In genomic region chr4:108168672-108169562, GRCh38 we compare ENCODE assay signal across 8 cellular contexts. TPM values are rescaled to one million over a fixed set of nuclear protein-coding genes. Genes with fewer than 3 reads are reported as not detected.
DNase-seq lines count a peak whose midpoint lies in the region; ATAC-seq, FAIRE-seq and TF ChIP-seq lines count a peak whose summit lies in the region.

LEF1 (minus strand) TSS chr4:108168932; CDS start chr4:108167767, 1,165 bp downstream.

- no peaks in the 10 kb centered on the region for H3K9me3 Mint-ChIP-seq in central memory CD8-positive, alpha-beta T cell

- H2AFZ ChIP-seq in KMS-11 (ENCODE audit: low read depth), result peak within 1 kb of the TSS; percentile 95

- ATAC-seq in GM21381 (IDR thresholded peaks at IDR 0.05; ENCODE audit: unreplicated experiment), result peak; percentile 36
- peak; percentile 11 for ATAC-seq in central memory CD8-positive, alpha-beta T cell (replicated peaks; ENCODE audit: extremely low read depth, poor library complexity, severe bottlenecking)

- H3K4me3 Mint-ChIP-seq in central memory CD8-positive, alpha-beta T cell, result peak within 1 kb of the TSS; percentile 90

- peak within 1 kb of the TSS; percentile 79 to 91 (median 87) for H3K9ac ChIP-seq in BLaER1 treated with 17β-estradiol and CSF1 and Interleukin-3, amounts not matched to agents 10 nM and 100 nM
- H3K9ac ChIP-seq in KMS-11 (peak within 1 kb of the TSS; percentile 67), liver (ENCODE audit: low read depth in 1 of 2, low read length in 2 of 2) (peak within 1 kb of the TSS in 1 of 2 donors; percentile 29)

- 1% methylated on average over 61 of the region's 61 CpGs for WGBS in liver

- H3K4me1 ChIP-seq in BLaER1 treated with 17β-estradiol and CSF1 and Interleukin-3, amounts not matched to agents 10 nM and 100 nM, result peaks cover 21 to 76% (median 40%) of the 10 kb centered on the region in 10 experiments
- H3K4me1 ChIP-seq in KMS-11 (ENCODE audit: low read depth, poor library complexity, severe bottlenecking) (peaks cover 25% of the 10 kb centered on the region), liver (ENCODE audit: control insufficient read depth in 4 of 4, insufficient read depth in 4 of 4, low read length in 3 of 4) (peaks cover 22 to 47% (median 33%) of the 10 kb centered on the region in 4 donors)

- H3K36me3 ChIP-seq in BLaER1 treated with 17β-estradiol and CSF1 and Interleukin-3, amounts not matched to agents 10 nM and 100 nM, result peaks cover 0 to 24% (median 0%) of the 10 kb centered on the region in 11 experiments; a peak in 4 of 22 replicates
- H3K36me3 ChIP-seq in KMS-11 (ENCODE audit: insufficient read depth) (no peaks in the 10 kb centered on the region), liver (ENCODE audit: control insufficient read depth in 4 of 4, insufficient read depth in 3 of 4, low read depth in 1 of 4, low read length in 3 of 4) (no peaks in the 10 kb centered on the region)

- H3K4me1 Mint-ChIP-seq in central memory CD8-positive, alpha-beta T cell, result peaks cover 53% of the 10 kb centered on the region

- peak within 1 kb of the TSS; percentile 88 for H3K27ac Mint-ChIP-seq in central memory CD8-positive, alpha-beta T cell (ENCODE audit: low read depth)

- peaks cover 100% of the 10 kb centered on the region in 11 experiments for H3K27me3 ChIP-seq in BLaER1 treated with 17β-estradiol and CSF1 and Interleukin-3, amounts not matched to agents 10 nM and 100 nM
- H3K27me3 ChIP-seq in KMS-11 (ENCODE audit: insufficient read depth, low read depth), result peaks cover 13% of the 10 kb centered on the region
- peaks cover 5 to 28% (median 22%) of the 10 kb centered on the region in 4 donors for H3K27me3 ChIP-seq in liver (ENCODE audit: control insufficient read depth in 4 of 4, insufficient read depth in 4 of 4, low read length in 3 of 4)

- peak within 1 kb of the TSS; percentile 86 to 98 (median 93) for H3K4me2 ChIP-seq in BLaER1 treated with 17β-estradiol and CSF1 and Interleukin-3, amounts not matched to agents 10 nM and 100 nM
- H3K4me2 ChIP-seq in KMS-11, result peak within 1 kb of the TSS; percentile 82

- no peak for FAIRE-seq in GM19239 (lab: Jason Lieb, UNC)

- H3K9me3 ChIP-seq in BLaER1 treated with 17β-estradiol and CSF1 and Interleukin-3, amounts not matched to agents 10 nM and 100 nM (replicated peaks in 1 of 11), result no peaks in the 10 kb centered on the region
- H3K9me3 ChIP-seq in liver (ENCODE audit: control insufficient read depth in 4 of 4, low read length in 3 of 4), result no peaks in the 10 kb centered on the region

- peaks cover 21% of the 10 kb centered on the region for H3K36me3 Mint-ChIP-seq in central memory CD8-positive, alpha-beta T cell (ENCODE audit: insufficient read depth)

- peaks cover 19% of the 10 kb centered on the region for H3K79me2 ChIP-seq in KMS-11 (ENCODE audit: insufficient read depth, low read depth)

- DNase-seq in central memory CD8-positive, alpha-beta T cell (ENCODE audit: low spot score in 2 of 2), result no peak
- peak; percentile 38 for DNase-seq in stimulated activated CD8-positive, alpha-beta memory T cell treated with anti-CD3 and anti-CD28 coated beads, Interleukin-15, amount 100 ng/mL, for 1 hour (ENCODE audit: low read depth)
- no peak for DNase-seq in GM19239 (ENCODE audit: insufficient read length, low spot score)

- peaks cover 80% of the 10 kb centered on the region for H3K27me3 Mint-ChIP-seq in central memory CD8-positive, alpha-beta T cell

- H4K20me1 ChIP-seq in BLaER1 treated with 17β-estradiol and CSF1 and Interleukin-3, amounts not matched to agents 10 nM and 100 nM, result peaks cover 0 to 64% (median 34%) of the 10 kb centered on the region in 11 experiments; a peak in 14 of 22 replicates
- no peaks in the 10 kb centered on the region for H4K20me1 ChIP-seq in KMS-11 (ENCODE audit: insufficient read depth)

- TF ChIP-seq RAD21 in liver (IDR thresholded peaks at IDR 0.05), result no peak

- H3K27ac ChIP-seq in BLaER1 treated with 17β-estradiol and CSF1 and Interleukin-3, amounts not matched to agents 10 nM and 100 nM, result peak within 1 kb of the TSS; percentile 42 to 91 (median 85); a peak in 21 of 22 replicates
- H3K27ac ChIP-seq in KMS-11 (peak within 1 kb of the TSS; percentile 52), VCaP (peak within 1 kb of the TSS; percentile 93), liver (ENCODE audit: low read depth in 1 of 2, low read length in 2 of 2) (no peak within 1 kb of the TSS)

- H3K4me3 ChIP-seq in BLaER1 treated with 17β-estradiol and CSF1 and Interleukin-3, amounts not matched to agents 10 nM and 100 nM, result peak within 1 kb of the TSS; percentile 69 to 89 (median 78)
- H3K4me3 ChIP-seq in KMS-11 (IDR thresholded peaks at IDR 0.05; ENCODE audit: insufficient read depth, low read depth, low read length), result no peak within 1 kb of the TSS
- peak within 1 kb of the TSS; percentile 21 to 66 (median 65) for H3K4me3 ChIP-seq in liver (ENCODE audit: low read depth in 1 of 3, low read length in 3 of 3)

- TF ChIP-seq CTCF in KMS-11 (conservative IDR thresholded peaks at IDR 0.05; ENCODE audit: low read depth, low read length) (no peak), VCaP (conservative IDR thresholded peaks at IDR 0.05) (no peak), liver (IDR thresholded peaks at IDR 0.05; ENCODE audit: low read depth, low read length, missing input control) (no peak)

TF ChIP-seq in liver, 16 proteins besides CTCF, POLR2A, EP300 and RAD21:
- TF ChIP-seq YY1 (IDR thresholded peaks at IDR 0.05), result no peak
- no peak for TF ChIP-seq SP1 (IDR thresholded peaks at IDR 0.05)
- TF ChIP-seq HNF4G (IDR thresholded peaks at IDR 0.05), result no peak
- no peak for TF ChIP-seq EGR1 (IDR thresholded peaks at IDR 0.05; ENCODE audit: low read depth in 2 of 2)
- TF ChIP-seq FOXA1 (IDR thresholded peaks at IDR 0.05), result no peak
- no peak for TF ChIP-seq MAX (IDR thresholded peaks at IDR 0.05)
- TF ChIP-seq, protein P1, sequence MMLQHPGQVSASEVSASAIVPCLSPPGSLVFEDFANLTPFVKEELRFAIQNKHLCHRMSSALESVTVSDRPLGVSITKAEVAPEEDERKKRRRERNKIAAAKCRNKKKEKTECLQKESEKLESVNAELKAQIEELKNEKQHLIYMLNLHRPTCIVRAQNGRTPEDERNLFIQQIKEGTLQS (IDR thresholded peaks at IDR 0.05), result no peak
- TF ChIP-seq GABPA (IDR thresholded peaks at IDR 0.05 in 1 of 2, conservative IDR thresholded peaks at IDR 0.05 in 1 of 2), result no peak
- TF ChIP-seq REST (IDR thresholded peaks at IDR 0.05), result no peak
- no peak for TF ChIP-seq HNF4A (conservative IDR thresholded peaks at IDR 0.05)
- no peak for TF ChIP-seq TAF1 (conservative IDR thresholded peaks at IDR 0.05)
- no peak for TF ChIP-seq ZBTB33 (IDR thresholded peaks at IDR 0.05)
- TF ChIP-seq NR2F2 (IDR thresholded peaks at IDR 0.05), result no peak
- no peak for TF ChIP-seq FOXA2 (IDR thresholded peaks at IDR 0.05)
- TF ChIP-seq RXRA (IDR thresholded peaks at IDR 0.05), result no peak
- no peak for TF ChIP-seq JUND (IDR thresholded peaks at IDR 0.05)
TF ChIP-seq in liver: peak in this region for 0.

RNA-seq across cellular contexts. Expression of gene LEF1, which starts in this region (rescaled TPM):
- 1 to 10 TPM in 1 of 2 donors, under 1 TPM in 1; 0.59 to 6.4 TPM for total RNA-seq in liver
- under 1 TPM; 0.22 to 0.33 TPM for polyA plus RNA-seq in liver

Comparison
In these comparisons a context has a peak if more than half of its experiments do, and no peak if none do; other contexts are left out.
1. H3K27ac ChIP-seq: peak in BLaER1 treated with 17β-estradiol and CSF1 and Interleukin-3, amounts not matched to agents 10 nM and 100 nM (11 of 11), KMS-11 (single experiment) and VCaP (single experiment); none in liver (0 of 2).